12 cellular contexts compared by ENCODE assay signal in the genomic region with DNA sequence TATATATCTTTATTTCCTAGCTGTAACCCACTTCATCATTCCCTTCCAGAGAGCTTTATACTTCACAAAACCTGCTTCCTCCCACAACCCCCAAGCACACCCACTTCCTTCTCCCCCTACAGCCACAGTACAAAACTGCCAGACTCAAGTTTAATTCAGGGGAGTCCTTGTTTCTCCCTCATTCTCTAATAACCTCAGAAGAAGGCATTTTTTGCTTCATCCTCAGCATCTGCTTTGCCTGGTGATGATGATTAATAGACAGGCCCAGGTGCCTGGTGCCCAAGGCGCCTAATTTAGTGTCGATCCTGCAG.
DNase-seq lines count a peak whose midpoint lies in the region; ATAC-seq lines count a peak whose summit lies in the region.
"Had no signal": no experiment of that assay in that cellular context is flagged by ENCODE, and none has a peak within 500 bp of the region (broad histone marks: within the 10 kb centered on the region; RNA-seq: fewer than 3 reads in every experiment).

No MANE protein-coding gene starts in this region.

- DNase-seq in GM19238 (ENCODE audit: insufficient read length, low spot score) (peak; percentile 10), putamen (ENCODE audit: low spot score) (peak; percentile 56), UCSD-AML1 (lab: John Stamatoyannopoulos, UW; ENCODE audit: unreplicated experiment) (no peak), T-helper 9 cell (no peak), amniotic stem cell (lab: John Stamatoyannopoulos, UW) (no peak)
- no peak for DNase-seq in activated T-cell treated with anti-CD3 and anti-CD28 coated beads, Interleukin-2, amount 50 U/mL, for 1 hour
- DNase-seq: activated CD8-positive, alpha-beta memory T cell treated with anti-CD3 and anti-CD28 coated beads for 24 hours; KBM-7; NCI-H510A treated with DMSO at 0.1 percent for 48 hours; stimulated activated CD4-positive, alpha-beta T cell treated with anti-CD3 and anti-CD28 coated beads, Interleukin-4, amount 100 ng/mL, for 4 hours had no signal

- peak; percentile 43 for ATAC-seq in HG02610 (IDR thresholded peaks at IDR 0.05; ENCODE audit: unreplicated experiment)
- peak; percentile 46 for ATAC-seq in HG03442 (IDR thresholded peaks at IDR 0.05; ENCODE audit: unreplicated experiment)

Comparison
In these comparisons a context has a peak if more than half of its experiments do, and no peak if none do; other contexts are left out.
1. DNase-seq: peak in GM19238 (single experiment) and putamen (single experiment); none in UCSD-AML1 (single experiment), activated T-cell treated with anti-CD3 and anti-CD28 coated beads, Interleukin-2, amount 50 U/mL, for 1 hour (single experiment), T-helper 9 cell (single experiment) and amniotic stem cell (single experiment).